ENCODE assay signal across 1 cellular context in the genomic region with DNA sequence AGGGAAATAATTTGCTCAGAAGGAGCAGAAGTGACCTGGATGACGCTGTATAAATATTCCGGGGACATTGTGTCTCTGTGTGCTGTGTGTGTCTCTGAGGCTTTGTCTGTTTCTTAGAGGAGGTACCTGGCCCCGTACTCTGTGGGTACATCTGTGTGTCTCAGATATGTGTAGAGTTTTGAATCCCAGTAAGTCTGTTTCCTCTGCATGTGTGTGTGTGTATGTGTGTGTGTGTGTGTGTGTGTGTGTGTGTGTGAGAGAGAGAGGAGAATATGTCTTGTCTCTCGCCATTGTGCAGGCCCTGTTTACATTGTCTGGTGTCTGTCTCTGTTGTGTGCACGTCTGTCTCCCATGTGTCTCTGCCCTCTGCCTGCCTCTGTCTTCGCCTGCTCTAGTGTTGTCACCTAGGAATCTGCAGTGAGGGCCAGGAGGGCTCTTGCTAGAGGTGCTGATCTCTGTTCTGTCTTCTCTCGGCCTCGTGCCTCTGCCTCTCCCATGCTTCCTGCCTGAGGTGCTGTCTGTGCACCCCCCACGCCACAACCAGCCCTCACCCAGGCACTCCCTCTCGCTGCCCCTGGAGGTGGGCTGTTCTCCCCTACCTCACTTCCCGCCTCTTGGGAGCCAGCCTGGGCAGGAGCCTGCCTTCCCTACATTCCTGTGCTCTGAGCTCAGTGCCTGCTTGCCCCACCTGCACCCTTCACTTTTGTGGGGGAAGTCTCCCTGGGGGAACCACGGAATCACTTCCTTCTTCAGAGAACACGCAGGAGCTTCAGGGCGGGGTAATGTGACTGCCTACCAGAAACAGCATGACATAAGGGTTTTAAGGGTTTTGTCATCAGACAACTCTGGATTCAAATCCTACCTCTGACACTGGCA.
A peak's percentile ranks its signal among the peaks of the same experiment; 100 is the strongest.
TF ChIP-seq lines count a peak whose summit lies in the region.

No MANE protein-coding gene starts in this region.

TF ChIP-seq in H1, 55 proteins besides CTCF, POLR2A, EP300 and RAD21:
- TF ChIP-seq JUN (IDR thresholded peaks at IDR 0.05; ENCODE audit: low read depth, low read length) = 0 out of 2 replicates have a peak, but pooled peaks have one; percentile 26
- TF ChIP-seq SP1 (IDR thresholded peaks at IDR 0.05; ENCODE audit: low read depth, low read length) = no peak
- TF ChIP-seq TAF1 (IDR thresholded peaks at IDR 0.05; ENCODE audit: low read depth, low read length) = no peak
